Comparison of ENCODE assay signal across 8 cellular contexts in genomic region chr15:80955571-80956452, GRCh38.
DNase-seq lines count a peak whose midpoint lies in the region; TF ChIP-seq lines count a peak whose summit lies in the region.
"Not testable (repeated sequence)": the region's sequence is repeated elsewhere in the genome, so short reads cannot be mapped to it uniquely, and the experiment has no call there.

No MANE protein-coding gene starts in this region.

- not testable (repeated sequence) for H3K27me3 ChIP-seq in brain microvascular endothelial cell (replicated peaks)

- peak; percentile 94 for DNase-seq in EH (ENCODE audit: low read depth)
- peak; percentile 89 for DNase-seq in HS-5 (ENCODE audit: low read depth)
- peak; percentile 23 for DNase-seq in SIG-M5 (lab: John Stamatoyannopoulos, UW)
- peak; percentile 70 for DNase-seq in activated CD8-positive, alpha-beta memory T cell treated with anti-CD3 and anti-CD28 coated beads, Interleukin-2, amount 50 U/mL, for 48 hours
- peak; percentile 92 for DNase-seq in brain microvascular endothelial cell
- peak; percentile 93 for DNase-seq in iris pigment epithelial cell (ENCODE audit: low read depth)
- DNase-seq in stimulated activated CD4-positive, alpha-beta T cell treated with anti-CD3 and anti-CD28 coated beads, Interleukin-12 subunit alpha, Interleukin-12 subunit beta, amount 100 ng/mL, for 24 hours (ENCODE audit: low read depth in 2 of 2), result peak; percentile 33 to 52

- peaks cover 38% of the 10 kb centered on the region for H3K4me1 Mint-ChIP-seq in stimulated activated naive CD8-positive, alpha-beta T cell treated with anti-CD3 and anti-CD28 coated beads, Interleukin-15, Interleukin-2, amounts not matched to agents 100 ng/mL and 50 ng/mL, for 24 hours (ENCODE audit: low read depth)

- H3K36me3 ChIP-seq in brain microvascular endothelial cell (replicated peaks), result not testable (repeated sequence)

- not testable (repeated sequence) for H3K27me3 Mint-ChIP-seq in stimulated activated naive CD8-positive, alpha-beta T cell treated with anti-CD3 and anti-CD28 coated beads, Interleukin-15, Interleukin-2, amounts not matched to agents 100 ng/mL and 50 ng/mL, for 24 hours

- TF ChIP-seq CTCF in brain microvascular endothelial cell (IDR thresholded peaks at IDR 0.05; ENCODE audit: low read depth, low read length, missing control alignments), result not testable (repeated sequence)

- not testable (repeated sequence) for H3K4me3 Mint-ChIP-seq in stimulated activated naive CD8-positive, alpha-beta T cell treated with anti-CD3 and anti-CD28 coated beads, Interleukin-15, Interleukin-2, amounts not matched to agents 100 ng/mL and 50 ng/mL, for 24 hours

- H3K36me3 Mint-ChIP-seq in stimulated activated naive CD8-positive, alpha-beta T cell treated with anti-CD3 and anti-CD28 coated beads, Interleukin-15, Interleukin-2, amounts not matched to agents 100 ng/mL and 50 ng/mL, for 24 hours (ENCODE audit: low read depth), result peaks cover 58% of the 10 kb centered on the region

- H3K27ac Mint-ChIP-seq in stimulated activated naive CD8-positive, alpha-beta T cell treated with anti-CD3 and anti-CD28 coated beads, Interleukin-15, Interleukin-2, amounts not matched to agents 100 ng/mL and 50 ng/mL, for 24 hours, result peak overlapping the region; percentile 26

- not testable (repeated sequence) for H3K9me3 Mint-ChIP-seq in stimulated activated naive CD8-positive, alpha-beta T cell treated with anti-CD3 and anti-CD28 coated beads, Interleukin-15, Interleukin-2, amounts not matched to agents 100 ng/mL and 50 ng/mL, for 24 hours

- not testable (repeated sequence) for H3K27ac ChIP-seq in brain microvascular endothelial cell

- not testable (repeated sequence) for H3K4me3 ChIP-seq in brain microvascular endothelial cell (ENCODE audit: low read depth, low read length)

- in situ Hi-C loops in brain microvascular endothelial cell (cut with HindIII; ENCODE audit: low pct_ligation_motif_present, low sequenced_read_pairs), result not testable (repeated sequence)

Comparison
In these comparisons a context has a peak if more than half of its experiments do, and no peak if none do; other contexts are left out.
1. DNase-seq: peak in every context shown above with its lines; median percentile 94 in EH; 93 in iris pigment epithelial cell; 92 in brain microvascular endothelial cell; 89 in HS-5; 70 in activated CD8-positive, alpha-beta memory T cell treated with anti-CD3 and anti-CD28 coated beads, Interleukin-2, amount 50 U/mL, for 48 hours; 42 in stimulated activated CD4-positive, alpha-beta T cell treated with anti-CD3 and anti-CD28 coated beads, Interleukin-12 subunit alpha, Interleukin-12 subunit beta, amount 100 ng/mL, for 24 hours; 23 in SIG-M5.